In the genomic region with DNA sequence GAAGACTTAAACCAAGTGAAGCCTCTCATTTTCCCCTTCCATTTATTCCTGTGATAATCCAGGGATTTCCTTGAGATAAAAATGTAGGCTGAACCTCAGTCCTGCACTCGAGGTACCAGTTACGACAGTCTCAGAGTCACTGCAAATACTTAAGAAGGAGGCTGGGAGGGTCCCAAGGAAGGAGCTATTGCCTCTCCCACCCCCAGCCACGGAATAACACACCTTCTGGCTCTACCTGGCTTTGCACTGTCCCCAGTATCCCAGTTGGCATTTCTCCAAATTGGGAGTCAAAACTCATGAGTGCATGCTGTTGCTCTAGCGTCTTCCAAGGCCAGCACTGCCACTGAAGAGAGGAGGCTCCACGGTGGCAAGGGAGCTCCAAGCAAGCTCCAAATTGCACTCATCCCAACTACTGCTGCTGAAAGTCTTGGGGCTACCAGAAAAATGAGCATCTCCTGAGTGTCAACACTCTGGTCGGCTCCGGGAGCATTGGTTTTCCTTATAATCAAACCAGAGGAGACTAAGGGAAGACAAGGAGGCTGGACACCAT, we compare ENCODE assay signal across 16 cellular contexts. TPM values are rescaled to one million over a fixed set of nuclear protein-coding genes. Genes with fewer than 3 reads are reported as not detected.
"Had no signal": no experiment of that assay in that cellular context is flagged by ENCODE, and none has a peak within 500 bp of the region (broad histone marks: within the 10 kb centered on the region; RNA-seq: fewer than 3 reads in every experiment).

No MANE protein-coding gene starts in this region.

- DNase-seq: activated naive CD4-positive, alpha-beta T cell treated with anti-CD3 and anti-CD28 coated beads, Interleukin-2, amount 50 U/mL, for 16 hours; adrenal gland; hypothalamus; kidney glomerular epithelial cell; naive B cell; nucleus accumbens; psoas muscle; right lobe of liver; spleen; stimulated activated CD4-positive, alpha-beta T cell treated with anti-CD3 and anti-CD28 coated beads, Interleukin-1b, Interleukin-23, amount 100 ng/mL, for 48 hours; T-helper 2 cell; transverse colon had no signal

- H3K4me1 ChIP-seq: adrenal gland, psoas muscle, spleen had no signal

- ATAC-seq: psoas muscle; right lobe of liver; stimulated activated memory B cell treated with anti-CD40 and anti-IgM and Interleukin-4, amounts not matched to agents 10 μg/mL and 1 μg/mL and 100 μg/mL, for 72 hours had no signal

- FAIRE-seq: TTC549 had no signal

- H3K4me1 Mint-ChIP-seq: naive B cell; stimulated activated memory B cell treated with anti-CD40 and anti-IgM and Interleukin-4, amounts not matched to agents 10 μg/mL and 1 μg/mL and 100 μg/mL, for 72 hours had no signal

- H3K9me3 ChIP-seq: adrenal gland, psoas muscle, right lobe of liver, spleen, transverse colon had no signal

- H3K36me3 Mint-ChIP-seq: stimulated activated memory B cell treated with anti-CD40 and anti-IgM and Interleukin-4, amounts not matched to agents 10 μg/mL and 1 μg/mL and 100 μg/mL, for 72 hours had no signal

- H3K36me3 ChIP-seq: adrenal gland, right lobe of liver, spleen, transverse colon had no signal

- H3K27me3 ChIP-seq: right lobe of liver had no signal

- H3K27ac Mint-ChIP-seq: naive B cell; stimulated activated memory B cell treated with anti-CD40 and anti-IgM and Interleukin-4, amounts not matched to agents 10 μg/mL and 1 μg/mL and 100 μg/mL, for 72 hours had no signal

- H3K27ac ChIP-seq: adrenal gland, psoas muscle, right lobe of liver, spleen, transverse colon had no signal

- H3K9me3 Mint-ChIP-seq: stimulated activated memory B cell treated with anti-CD40 and anti-IgM and Interleukin-4, amounts not matched to agents 10 μg/mL and 1 μg/mL and 100 μg/mL, for 72 hours had no signal

- H3K4me3 Mint-ChIP-seq: stimulated activated memory B cell treated with anti-CD40 and anti-IgM and Interleukin-4, amounts not matched to agents 10 μg/mL and 1 μg/mL and 100 μg/mL, for 72 hours had no signal

- H3K4me3 ChIP-seq: adrenal gland, right lobe of liver, spleen, transverse colon had no signal

RNA-seq across cellular contexts. Expression of a gene that starts 1.6 kb away (rescaled TPM):
- total RNA-seq: epithelial cell of proximal tubule, subcutaneous adipose tissue, transverse colon had no signal

RNA-seq across cellular contexts. Expression of a gene that starts 21.6 kb away (rescaled TPM):
- total RNA-seq: epithelial cell of proximal tubule, transverse colon had no signal
- polyA plus RNA-seq: psoas muscle had no signal
